8 cellular contexts compared by ENCODE assay signal in the genomic region with DNA sequence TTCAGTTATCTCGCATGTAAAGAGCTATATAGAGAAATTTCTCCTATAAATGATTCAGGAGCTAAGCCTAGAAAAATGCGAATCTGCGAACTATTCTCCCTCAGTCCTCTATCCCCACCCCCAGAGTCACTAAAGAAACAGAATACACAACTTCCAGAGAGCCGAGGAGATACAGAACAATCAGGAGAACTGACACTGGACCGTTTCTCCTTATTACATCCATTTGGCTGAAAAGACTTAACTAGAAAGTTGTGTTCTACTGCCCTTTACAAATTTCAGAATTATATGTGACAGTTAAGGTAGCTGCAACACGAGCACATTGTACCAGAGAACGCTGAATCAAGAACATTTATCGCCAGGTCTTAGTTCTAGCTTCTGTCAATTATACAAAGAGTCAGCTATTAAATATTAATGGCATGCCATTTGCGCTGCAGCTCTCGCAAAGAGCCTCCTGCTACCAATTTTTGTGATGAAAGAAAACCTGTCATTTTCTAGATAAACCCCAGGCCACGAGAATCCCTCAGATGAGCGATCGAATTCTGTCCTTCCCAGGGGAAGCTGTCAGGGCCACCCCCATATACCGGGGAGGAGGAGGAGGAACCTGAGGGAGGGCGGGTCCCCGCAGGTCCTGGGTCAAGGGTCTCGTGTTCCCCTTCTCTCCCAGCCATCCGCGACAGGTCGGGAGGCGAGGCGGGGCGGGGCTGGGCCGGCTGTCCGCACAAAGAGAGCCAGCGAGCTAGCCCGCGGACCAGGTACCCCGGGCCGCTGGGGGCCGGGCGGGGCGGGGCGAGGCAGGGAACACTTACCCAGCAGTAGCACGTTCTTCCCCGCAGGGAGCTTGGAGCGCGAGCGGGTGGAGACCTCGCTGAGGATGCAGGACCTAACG. TPM values are rescaled to one million over a fixed set of nuclear protein-coding genes. Genes with fewer than 3 reads are reported as not detected.
DNase-seq lines count a peak whose midpoint lies in the region; ATAC-seq, FAIRE-seq and TF ChIP-seq lines count a peak whose summit lies in the region.

No MANE protein-coding gene starts in this region.

- H3K4me2 ChIP-seq in mammary epithelial cell (ENCODE audit: insufficient read depth, low read depth, low read length) (peak overlapping the region; percentile 88), smooth muscle cell (peak overlapping the region; percentile 92)

- peaks cover 4% of the 10 kb centered on the region for H3K36me3 Mint-ChIP-seq in T-helper 1 cell treated with Interleukin-12 subunit alpha and Interleukin-12 subunit beta and Interleukin-4 antibody, amounts not matched to agents 30 μg/mL and 1 μg/mL, for 36 hours (ENCODE audit: low read depth)

- in situ Hi-C loops in G401 (cut with HindIII; ENCODE audit: low sequenced_read_pairs): no loop called here
- in situ Hi-C loops in mammary epithelial cell (cut with MboI; ENCODE audit: low sequenced_read_pairs in 2 of 2): no loop called here

- H2AFZ ChIP-seq in mammary epithelial cell (ENCODE audit: low read depth, low read length): peak overlapping the region; percentile 99
- H2AFZ ChIP-seq in smooth muscle cell (ENCODE audit: low read depth): peak overlapping the region; percentile 96

- no peaks in the 10 kb centered on the region for H3K27me3 Mint-ChIP-seq in T-helper 1 cell treated with Interleukin-12 subunit alpha and Interleukin-12 subunit beta and Interleukin-4 antibody, amounts not matched to agents 30 μg/mL and 1 μg/mL, for 36 hours (ENCODE audit: low read depth)

- peaks cover 72% of the 10 kb centered on the region for H3K79me2 ChIP-seq in mammary epithelial cell (ENCODE audit: insufficient read depth, low read length)
- H3K79me2 ChIP-seq in smooth muscle cell (ENCODE audit: low read depth): peaks cover 61% of the 10 kb centered on the region

- peak overlapping the region; percentile 65 for H3K27ac Mint-ChIP-seq in T-helper 1 cell treated with Interleukin-12 subunit alpha and Interleukin-12 subunit beta and Interleukin-4 antibody, amounts not matched to agents 30 μg/mL and 1 μg/mL, for 36 hours

- no peak for FAIRE-seq in D721Med (lab: Jason Lieb, UNC)

- WGBS in mammary epithelial cell (ENCODE audit: low coverage, missing lambda C conversion rate): 2% methylated on average over 15 of the region's 41 CpGs
- WGBS in smooth muscle cell (ENCODE audit: low lambda C conversion rate): 2% methylated on average over 41 of the region's 41 CpGs

- H3K9ac ChIP-seq in HUES48 (ENCODE audit: low read depth, low read length): peak overlapping the region; percentile 99
- H3K9ac ChIP-seq in mammary epithelial cell (ENCODE audit: insufficient read depth, low read length): peak overlapping the region; percentile 92
- H3K9ac ChIP-seq in smooth muscle cell (ENCODE audit: low read depth): peak overlapping the region; percentile 96

- H4K20me1 ChIP-seq in mammary epithelial cell (ENCODE audit: insufficient read depth, low read length): no peaks in the 10 kb centered on the region
- H4K20me1 ChIP-seq in smooth muscle cell (ENCODE audit: low read depth): peaks cover 51% of the 10 kb centered on the region

- no peaks in the 10 kb centered on the region for H3K9me3 Mint-ChIP-seq in T-helper 1 cell treated with Interleukin-12 subunit alpha and Interleukin-12 subunit beta and Interleukin-4 antibody, amounts not matched to agents 30 μg/mL and 1 μg/mL, for 36 hours

- dilution Hi-C loops in mammary epithelial cell (cut with HindIII; ENCODE audit: low sequenced_read_pairs): no loop called here

- peak overlapping the region; percentile 84 for H3K4me3 Mint-ChIP-seq in T-helper 1 cell treated with Interleukin-12 subunit alpha and Interleukin-12 subunit beta and Interleukin-4 antibody, amounts not matched to agents 30 μg/mL and 1 μg/mL, for 36 hours

- CTCF ChIA-PET in mammary epithelial cell (lab: Charles Lee; ENCODE audit: low non-redundant PET): interaction anchor here (0.5 kb wide), 1 partner anchor 12 kb away, joined by 3 read pairs; no protein-coding TSS in a partner anchor

- TF ChIP-seq CTCF in mammary epithelial cell (conservative IDR thresholded peaks at IDR 0.05 in 1 of 2, IDR thresholded peaks at IDR 0.05 in 1 of 2; ENCODE audit: extremely low read depth in 1 of 2, insufficient read depth in 1 of 2, low read depth in 1 of 2, low read length in 2 of 2): no peak
- no peak for TF ChIP-seq CTCF in smooth muscle cell (IDR thresholded peaks at IDR 0.05; ENCODE audit: borderline replicate concordance, insufficient read depth, poor library complexity, severe bottlenecking)
- TF ChIP-seq CTCF in D721Med (IDR thresholded peaks at IDR 0.05; ENCODE audit: insufficient read depth, missing control alignments): no peak

- H3K27ac ChIP-seq in HUES48 (ENCODE audit: low read depth, low read length) (peak overlapping the region; percentile 100), mammary epithelial cell (ENCODE audit: insufficient read depth, low read depth, low read length) (peak overlapping the region; percentile 84), smooth muscle cell (ENCODE audit: low read depth) (peak overlapping the region; percentile 89)

- no peaks in the 10 kb centered on the region for H3F3A ChIP-seq in smooth muscle cell (ENCODE audit: low read depth)

- peaks cover 20% of the 10 kb centered on the region for H3K4me1 Mint-ChIP-seq in T-helper 1 cell treated with Interleukin-12 subunit alpha and Interleukin-12 subunit beta and Interleukin-4 antibody, amounts not matched to agents 30 μg/mL and 1 μg/mL, for 36 hours (ENCODE audit: low read depth)

- H3K4me3 ChIP-seq in HUES48 (ENCODE audit: low read depth, low read length) (peak overlapping the region; percentile 99), mammary epithelial cell (replicated peaks in 1 of 3; ENCODE audit: insufficient read depth in 1 of 3, low read depth in 2 of 3, low read length in 3 of 3) (peak overlapping the region; percentile 66 to 100 (median 78)), smooth muscle cell (peak overlapping the region; percentile 97)

- intact Hi-C loops in mammary epithelial cell (cut with micrococcal nuclease): loop anchor here (2.0 kb wide), 1 partner anchor 59 kb away; no protein-coding TSS in a partner anchor

- no TSS peak for BruUV-seq in mammary epithelial cell (replicated peaks; lab: Mats Ljungman, UMichigan)

- H3K27me3 ChIP-seq in HUES48 (ENCODE audit: control insufficient read depth, insufficient read depth, low read length) (no peaks in the 10 kb centered on the region), mammary epithelial cell (ENCODE audit: insufficient read depth, low read length) (no peaks in the 10 kb centered on the region), smooth muscle cell (ENCODE audit: low read depth) (no peaks in the 10 kb centered on the region)

- DNase-seq in G401 (ENCODE audit: low spot score) (peak; percentile 67), mammary epithelial cell (peak; percentile 66), iPS-NIHi7 (ENCODE audit: extremely low spot score) (peak; percentile 82), smooth muscle cell (lab: John Stamatoyannopoulos, UW; ENCODE audit: unreplicated experiment) (peak; percentile 62), D721Med (ENCODE audit: insufficient read length, low spot score) (no peak)

- H3K9me3 ChIP-seq in HUES48 (ENCODE audit: control insufficient read depth, insufficient read depth, low read length) (no peaks in the 10 kb centered on the region), mammary epithelial cell (replicated peaks; ENCODE audit: insufficient read depth, low read length) (no peaks in the 10 kb centered on the region), smooth muscle cell (replicated peaks; ENCODE audit: low read depth) (no peaks in the 10 kb centered on the region)

- H3K36me3 ChIP-seq in HUES48 (ENCODE audit: control insufficient read depth, insufficient read depth, low read length) (peaks cover 16% of the 10 kb centered on the region), mammary epithelial cell (ENCODE audit: insufficient read depth, low read length) (peaks cover 6% of the 10 kb centered on the region), smooth muscle cell (ENCODE audit: low read depth) (no peaks in the 10 kb centered on the region)

- ATAC-seq in GM21529 (IDR thresholded peaks at IDR 0.05; ENCODE audit: unreplicated experiment): peak; percentile 49

- H3K4me1 ChIP-seq in HUES48 (ENCODE audit: control insufficient read depth, insufficient read depth, low read length) (peaks cover 24% of the 10 kb centered on the region), mammary epithelial cell (ENCODE audit: insufficient read depth, low read length) (peaks cover 13% of the 10 kb centered on the region), smooth muscle cell (ENCODE audit: low read depth) (peaks cover 21% of the 10 kb centered on the region)

RNA-seq across cellular contexts. Expression of a gene that starts 0.9 kb away (rescaled TPM):
- total RNA-seq in G401 (2014; rRNA removed; shearing (Covaris generic)): 46.6 and 78.6 TPM in 2 replicates
- total RNA-seq in mammary epithelial cell: 10 to 100 TPM; 30.2 to 43.8 TPM
- 20.8 TPM for polyA plus RNA-seq in mammary epithelial cell
- polyA minus RNA-seq in mammary epithelial cell: 23.3 TPM
- 49.9 and 72.6 TPM in 2 replicates for total RNA-seq in smooth muscle cell
- 26.5 and 31.0 TPM in 2 replicates for polyA plus RNA-seq in smooth muscle cell
